In genomic region chr3:5498981-5499380, GRCh38 we compare ENCODE assay signal across 14 cellular contexts.
DNase-seq lines count a peak whose midpoint lies in the region; ATAC-seq and TF ChIP-seq lines count a peak whose summit lies in the region.
"Had no signal": no experiment of that assay in that cellular context is flagged by ENCODE, and none has a peak within 500 bp of the region (broad histone marks: within the 10 kb centered on the region; RNA-seq: fewer than 3 reads in every experiment).

No MANE protein-coding gene starts in this region.

- ATAC-seq in GM18505 (IDR thresholded peaks at IDR 0.05; ENCODE audit: unreplicated experiment) (peak; percentile 37), GM19452 (IDR thresholded peaks at IDR 0.05; ENCODE audit: unreplicated experiment) (peak; percentile 38), HG02852 (IDR thresholded peaks at IDR 0.05; ENCODE audit: unreplicated experiment) (peak; percentile 29), HG03439 (IDR thresholded peaks at IDR 0.05; ENCODE audit: unreplicated experiment) (peak; percentile 22)
- no peak for ATAC-seq in stimulated activated effector memory CD8-positive, alpha-beta T cell treated with anti-CD3 and anti-CD28 coated beads, Interleukin-12 subunit alpha, Interleukin-12 subunit beta, amount 100 ng/mL, for 72 hours
- ATAC-seq: activated CD4-positive, CD25-positive, alpha-beta regulatory T cell treated with anti-CD3 and anti-CD28 coated beads, Interleukin-2, amount 50 U/mL, for 24 hours; left lobe of liver had no signal

- H3K36me3 Mint-ChIP-seq in stimulated activated effector memory CD8-positive, alpha-beta T cell treated with anti-CD3 and anti-CD28 coated beads, Interleukin-12 subunit alpha, Interleukin-12 subunit beta, amount 100 ng/mL, for 72 hours: no peaks in the 10 kb centered on the region
- H3K36me3 Mint-ChIP-seq: brain had no signal

- no peak for TF ChIP-seq POLR2A in GM18505 (IDR thresholded peaks at IDR 0.05; ENCODE audit: borderline replicate concordance, extremely low read depth, insufficient read depth, insufficient read length)

- no peaks in the 10 kb centered on the region for H3K36me3 ChIP-seq in H7 (replicated peaks; ENCODE audit: control insufficient read depth, insufficient read depth, low read length)

- no peak overlapping the region for H3K4me3 ChIP-seq in H7 (ENCODE audit: insufficient read depth, low read depth, low read length)

- DNase-seq in iPS-NIHi7 (ENCODE audit: extremely low spot score) (no peak), OCI-M2 (lab: John Stamatoyannopoulos, UW; ENCODE audit: unreplicated experiment) (no peak), H7 (no peak)
- DNase-seq in stimulated activated effector memory CD8-positive, alpha-beta T cell treated with anti-CD3 and anti-CD28 coated beads, Interleukin-12 subunit alpha, Interleukin-12 subunit beta, amount 100 ng/mL, for 72 hours (ENCODE audit: low spot score in 2 of 2): no peak
- DNase-seq: ACHN, endodermal cell, NCI-H510A had no signal

- H3K9me3 Mint-ChIP-seq in stimulated activated effector memory CD8-positive, alpha-beta T cell treated with anti-CD3 and anti-CD28 coated beads, Interleukin-12 subunit alpha, Interleukin-12 subunit beta, amount 100 ng/mL, for 72 hours: peaks cover 3% of the 10 kb centered on the region
- H3K9me3 Mint-ChIP-seq: endodermal cell had no signal

- H3K4me3 Mint-ChIP-seq in stimulated activated effector memory CD8-positive, alpha-beta T cell treated with anti-CD3 and anti-CD28 coated beads, Interleukin-12 subunit alpha, Interleukin-12 subunit beta, amount 100 ng/mL, for 72 hours: no peak overlapping the region
- H3K4me3 Mint-ChIP-seq: brain, endodermal cell had no signal

- H3K4me1 Mint-ChIP-seq in stimulated activated effector memory CD8-positive, alpha-beta T cell treated with anti-CD3 and anti-CD28 coated beads, Interleukin-12 subunit alpha, Interleukin-12 subunit beta, amount 100 ng/mL, for 72 hours: no peaks in the 10 kb centered on the region
- H3K4me1 Mint-ChIP-seq: brain, endodermal cell had no signal

- H3K27me3 ChIP-seq in H7 (ENCODE audit: control insufficient read depth, insufficient read depth, low read length): no peaks in the 10 kb centered on the region

- no peak overlapping the region for H3K27ac Mint-ChIP-seq in stimulated activated effector memory CD8-positive, alpha-beta T cell treated with anti-CD3 and anti-CD28 coated beads, Interleukin-12 subunit alpha, Interleukin-12 subunit beta, amount 100 ng/mL, for 72 hours
- H3K27ac Mint-ChIP-seq: brain, endodermal cell had no signal
